3 cellular contexts compared by ENCODE assay signal in the genomic region with DNA sequence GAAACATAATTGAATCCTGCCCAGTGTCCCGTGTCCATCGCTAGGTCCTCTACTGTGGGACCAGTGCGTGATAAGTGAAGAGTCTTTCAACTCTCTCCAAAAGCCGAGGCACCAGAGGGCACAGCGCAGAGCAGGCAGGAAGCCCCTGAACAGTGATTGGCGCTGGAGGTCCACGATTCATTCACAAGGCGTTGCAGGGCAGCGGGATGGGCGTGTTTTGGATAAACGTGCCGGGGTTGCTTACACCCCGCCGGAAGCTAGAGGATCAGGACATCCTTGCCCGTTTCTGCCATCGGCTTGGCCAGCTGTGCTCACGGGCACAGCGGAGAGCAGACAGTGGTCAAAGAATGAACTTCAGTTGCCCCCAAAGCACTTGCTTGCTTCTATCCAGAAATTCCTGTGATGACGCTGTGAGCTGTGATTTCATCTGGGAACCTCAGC.
TF ChIP-seq lines count a peak whose summit lies in the region.

No MANE protein-coding gene starts in this region.

TF ChIP-seq in GM23338, 12 proteins besides CTCF, POLR2A, EP300 and RAD21 (continues in another document):
- TF ChIP-seq JUNB (IDR thresholded peaks at IDR 0.05; ENCODE audit: unreplicated experiment) (no peak), EZH2phosphoT487 (IDR thresholded peaks at IDR 0.05; ENCODE audit: unreplicated experiment) (no peak), EZH2 (IDR thresholded peaks at IDR 0.05; ENCODE audit: low read depth, unreplicated experiment) (no peak), CREB1 (CRISPR knock-in tag; IDR thresholded peaks at IDR 0.05; ENCODE audit: low read depth) (no peak), STAT1 (IDR thresholded peaks at IDR 0.05; ENCODE audit: unreplicated experiment) (no peak)
- TF ChIP-seq, protein P1, sequence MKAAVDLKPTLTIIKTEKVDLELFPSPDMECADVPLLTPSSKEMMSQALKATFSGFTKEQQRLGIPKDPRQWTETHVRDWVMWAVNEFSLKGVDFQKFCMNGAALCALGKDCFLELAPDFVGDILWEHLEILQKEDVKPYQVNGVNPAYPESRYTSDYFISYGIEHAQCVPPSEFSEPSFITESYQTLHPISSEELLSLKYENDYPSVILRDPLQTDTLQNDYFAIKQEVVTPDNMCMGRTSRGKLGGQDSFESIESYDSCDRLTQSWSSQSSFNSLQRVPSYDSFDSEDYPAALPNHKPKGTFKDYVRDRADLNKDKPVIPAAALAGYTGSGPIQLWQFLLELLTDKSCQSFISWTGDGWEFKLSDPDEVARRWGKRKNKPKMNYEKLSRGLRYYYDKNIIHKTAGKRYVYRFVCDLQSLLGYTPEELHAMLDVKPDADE (IDR thresholded peaks at IDR 0.05), result no peak

TF ChIP-seq in H1, 55 proteins besides CTCF, POLR2A, EP300 and RAD21:
- TF ChIP-seq, protein P2, sequence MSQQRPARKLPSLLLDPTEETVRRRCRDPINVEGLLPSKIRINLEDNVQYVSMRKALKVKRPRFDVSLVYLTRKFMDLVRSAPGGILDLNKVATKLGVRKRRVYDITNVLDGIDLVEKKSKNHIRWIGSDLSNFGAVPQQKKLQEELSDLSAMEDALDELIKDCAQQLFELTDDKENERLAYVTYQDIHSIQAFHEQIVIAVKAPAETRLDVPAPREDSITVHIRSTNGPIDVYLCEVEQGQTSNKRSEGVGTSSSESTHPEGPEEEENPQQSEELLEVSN (IDR thresholded peaks at IDR 0.05), result no peak
- TF ChIP-seq FOSL1 (IDR thresholded peaks at IDR 0.05; ENCODE audit: insufficient read depth, low read depth, low read length) (no peak), KDM4A (IDR thresholded peaks at IDR 0.05; ENCODE audit: low read depth, low read length, severe bottlenecking) (no peak), RBBP5 (IDR thresholded peaks at IDR 0.05; ENCODE audit: borderline replicate concordance, low read depth, low read length) (no peak), RFX5 (IDR thresholded peaks at IDR 0.05; ENCODE audit: borderline replicate concordance, low read depth, low read length) (no peak), HDAC2 (IDR thresholded peaks at IDR 0.05; ENCODE audit: borderline replicate concordance in 1 of 2, low read depth in 2 of 2, low read length in 2 of 2) (no peak), SRF (IDR thresholded peaks at IDR 0.05; ENCODE audit: low read depth, low read length) (no peak), SP2 (IDR thresholded peaks at IDR 0.05; ENCODE audit: low read length) (no peak), BCL11A (IDR thresholded peaks at IDR 0.05; ENCODE audit: low read depth in 2 of 2, low read length in 2 of 2) (no peak), SIN3A (conservative IDR thresholded peaks at IDR 0.05 in 1 of 2, IDR thresholded peaks at IDR 0.05 in 1 of 2; ENCODE audit: low read depth in 1 of 2, low read length in 2 of 2) (no peak)

TF ChIP-seq in GM12891, 5 proteins besides CTCF, POLR2A, EP300 and RAD21:
- TF ChIP-seq TAF1 (IDR thresholded peaks at IDR 0.05; ENCODE audit: low read depth, low read length), result no peak
- TF ChIP-seq PAX5 (IDR thresholded peaks at IDR 0.05; ENCODE audit: insufficient read depth, low read length, severe bottlenecking), result no peak
- no peak for TF ChIP-seq POU2F2 (IDR thresholded peaks at IDR 0.05; ENCODE audit: low read depth, low read length)
- TF ChIP-seq POLR2AphosphoS5 (IDR thresholded peaks at IDR 0.05; ENCODE audit: low read depth, low read length), result no peak
- TF ChIP-seq SPI1 (IDR thresholded peaks at IDR 0.05; ENCODE audit: low read depth, low read length), result no peak
